ENCODE assay signal across 9 cellular contexts in the genomic region with DNA sequence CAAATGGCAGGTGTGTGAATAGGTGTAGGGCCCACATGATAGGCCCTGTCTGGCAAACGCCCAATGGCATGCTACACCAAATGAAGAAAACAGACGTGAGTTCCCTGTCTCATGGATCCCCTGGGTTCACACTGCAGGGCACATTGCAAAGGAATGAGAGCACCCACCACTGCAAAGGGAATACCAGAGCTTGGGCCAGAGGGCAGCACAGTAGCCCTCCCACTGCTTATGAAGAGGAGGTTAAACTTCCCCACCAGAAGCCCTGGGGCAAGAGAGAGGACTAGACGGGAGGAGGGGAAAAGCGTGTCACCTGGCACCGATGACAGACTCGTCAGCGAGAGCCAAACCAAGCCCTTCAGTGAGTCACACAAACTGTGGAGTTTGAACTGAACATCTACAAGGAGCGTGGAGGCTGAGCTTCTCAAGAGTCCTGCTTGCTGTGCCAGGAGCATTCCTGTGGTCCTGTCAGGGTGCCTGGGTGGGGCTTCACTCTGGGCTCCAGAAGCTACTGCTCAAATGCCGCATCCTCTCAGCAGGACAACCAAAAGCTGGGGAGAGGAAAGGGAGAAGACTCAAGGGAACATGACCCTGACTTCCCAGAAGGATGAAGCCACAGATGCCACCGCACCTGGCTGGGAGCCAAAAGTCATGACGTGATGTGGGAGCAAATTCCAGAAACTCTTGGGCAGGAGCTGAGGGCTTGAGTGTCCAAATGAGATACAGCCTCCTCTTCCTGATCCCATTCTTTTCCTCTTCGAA.
DNase-seq lines count a peak whose midpoint lies in the region; ATAC-seq and TF ChIP-seq lines count a peak whose summit lies in the region.
"Had no signal": no experiment of that assay in that cellular context is flagged by ENCODE, and none has a peak within 500 bp of the region (broad histone marks: within the 10 kb centered on the region; RNA-seq: fewer than 3 reads in every experiment).

No MANE protein-coding gene starts in this region.

- H3K4me3 ChIP-seq in body of pancreas, result no peak overlapping the region
- H3K4me3 ChIP-seq in stomach smooth muscle (ENCODE audit: low read length in 2 of 2), result no peak overlapping the region
- H3K4me3 ChIP-seq in effector memory CD4-positive, alpha-beta T cell (ENCODE audit: insufficient read depth, low read depth, low read length, poor library complexity, severe bottlenecking), result no peak overlapping the region

- TF ChIP-seq CTCF in body of pancreas (IDR thresholded peaks at IDR 0.05), result no peak

- no peaks in the 10 kb centered on the region for H3K9me3 ChIP-seq in body of pancreas
- no peaks in the 10 kb centered on the region for H3K9me3 ChIP-seq in stomach smooth muscle (ENCODE audit: control insufficient read depth in 2 of 2, low read length in 2 of 2)
- no peaks in the 10 kb centered on the region for H3K9me3 ChIP-seq in effector memory CD4-positive, alpha-beta T cell (ENCODE audit: control insufficient read depth, low read length)

- DNase-seq in NCI-H1417 (lab: John Stamatoyannopoulos, UW) (peak in 2 of 3 experiments; percentile 36 to 42), NCI-H1417 treated with DMSO at 0.1 percent for 48 hours (lab: John Stamatoyannopoulos, UW) (no peak), NCI-H2171 (lab: John Stamatoyannopoulos, UW) (peak; percentile 65), body of pancreas (peak; percentile 75 to 92 (median 84)), left kidney (ENCODE audit: low read depth, low spot score) (peak; percentile 75), activated gamma-delta T cell treated with Interleukin-2 at 50 U/mL for 16 hours (no peak)
- DNase-seq in effector memory CD4-positive, alpha-beta T cell, result no peak

- H3K36me3 ChIP-seq in body of pancreas (replicated peaks in 1 of 2; ENCODE audit: insufficient read depth in 1 of 2, low read depth in 2 of 2) (no peaks in the 10 kb centered on the region), stomach smooth muscle (ENCODE audit: control insufficient read depth in 2 of 2, insufficient read depth in 2 of 2, low read length in 2 of 2) (no peaks in the 10 kb centered on the region)
- H3K36me3 ChIP-seq in effector memory CD4-positive, alpha-beta T cell (ENCODE audit: control insufficient read depth, insufficient read depth, low read length), result no peaks in the 10 kb centered on the region

- intact Hi-C loops in body of pancreas (cut with DNase I), result no loop called here

- H3K4me1 ChIP-seq in body of pancreas, result peaks cover 61% of the 10 kb centered on the region
- peaks cover 25% of the 10 kb centered on the region for H3K4me1 ChIP-seq in stomach smooth muscle (ENCODE audit: control insufficient read depth, insufficient read depth, low read length)
- H3K4me1 ChIP-seq in effector memory CD4-positive, alpha-beta T cell (ENCODE audit: control insufficient read depth, insufficient read depth, low read length, poor library complexity, severe bottlenecking), result peaks cover 10% of the 10 kb centered on the region

- 29 to 35% methylated on average over 10 to 12 of the region's 12 CpGs for WGBS in body of pancreas, 2 donors

- peak in 1 of 3 donors; percentile 10 for TF ChIP-seq POLR2A in body of pancreas (IDR thresholded peaks at IDR 0.05)

- H3K9ac ChIP-seq in stomach smooth muscle (ENCODE audit: low read length in 2 of 2), result no peak overlapping the region

- peak overlapping the region; percentile 28 to 93 (median 72) for H3K27ac ChIP-seq in body of pancreas
- peak overlapping the region; percentile 31 for H3K27ac ChIP-seq in stomach smooth muscle (ENCODE audit: low read length)
- no peak overlapping the region for H3K27ac ChIP-seq in effector memory CD4-positive, alpha-beta T cell (ENCODE audit: insufficient read depth, low read length, poor library complexity, severe bottlenecking)
- H3K27ac ChIP-seq: VCaP had no signal

- ATAC-seq in body of pancreas, result peak; percentile 69

- H3K27me3 ChIP-seq in body of pancreas, result no peaks in the 10 kb centered on the region
- no peaks in the 10 kb centered on the region for H3K27me3 ChIP-seq in stomach smooth muscle (ENCODE audit: control insufficient read depth in 1 of 2, insufficient read depth in 2 of 2, low read length in 2 of 2)
- no peaks in the 10 kb centered on the region for H3K27me3 ChIP-seq in effector memory CD4-positive, alpha-beta T cell (replicated peaks; ENCODE audit: control insufficient read depth, insufficient read depth, low read length, poor library complexity, severe bottlenecking)

Comparison
In these comparisons a context has a peak if more than half of its experiments do, and no peak if none do; other contexts are left out.
1. DNase-seq: peak in NCI-H1417 (2 of 3), NCI-H2171 (single experiment), body of pancreas (4 of 4) and left kidney (single experiment); none in NCI-H1417 treated with DMSO at 0.1 percent for 48 hours (single experiment), activated gamma-delta T cell treated with Interleukin-2 at 50 U/mL for 16 hours (single experiment) and effector memory CD4-positive, alpha-beta T cell (0 of 3).